ENCODE assay signal across 8 cellular contexts in the genomic region with DNA sequence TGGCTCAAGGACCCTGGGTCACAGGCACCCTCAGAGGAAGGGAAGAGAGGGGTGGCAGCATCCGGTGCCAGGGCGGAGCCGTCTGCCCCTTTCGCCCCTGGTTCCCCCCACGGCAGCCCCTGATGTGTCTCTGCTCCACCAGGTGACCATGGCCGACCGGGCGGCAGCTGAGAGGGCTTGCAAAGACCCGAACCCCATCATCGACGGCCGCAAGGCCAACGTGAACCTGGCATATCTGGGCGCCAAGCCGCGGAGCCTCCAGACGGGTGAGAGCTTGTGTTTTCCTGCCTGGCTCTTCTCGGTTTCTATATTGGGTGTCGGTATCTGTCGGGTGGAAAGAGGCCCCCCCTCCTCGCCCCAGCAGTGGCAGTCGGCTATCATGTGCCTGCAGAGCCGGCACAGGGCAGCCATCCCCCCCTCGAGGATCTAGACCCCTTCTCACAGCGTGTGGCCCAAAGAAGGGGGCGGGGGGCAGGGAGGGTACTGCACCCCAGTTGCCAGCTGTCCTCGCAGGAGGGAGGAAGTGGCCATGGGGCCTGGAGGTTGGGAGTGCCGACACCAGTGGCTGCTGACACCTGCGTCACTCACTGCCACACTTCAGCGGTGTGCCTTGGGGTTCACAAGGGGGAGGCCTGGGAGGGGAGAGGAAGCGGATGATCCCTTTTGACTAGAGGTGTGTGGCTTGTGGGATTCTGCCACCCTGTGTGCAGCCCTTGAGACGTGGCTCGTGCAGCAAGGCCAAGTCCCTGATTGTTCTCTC. TPM values are rescaled to one million over a fixed set of nuclear protein-coding genes. Genes with fewer than 3 reads are reported as not detected.
DNase-seq lines count a peak whose midpoint lies in the region; ATAC-seq lines count a peak whose summit lies in the region.

No MANE protein-coding gene starts in this region.

- no peaks in the 10 kb centered on the region for H3K27me3 ChIP-seq in CD4-positive, alpha-beta memory T cell (ENCODE audit: insufficient read depth, low read length)
- no peaks in the 10 kb centered on the region for H3K27me3 ChIP-seq in effector memory CD4-positive, alpha-beta T cell (replicated peaks; ENCODE audit: control insufficient read depth, insufficient read depth, low read length, poor library complexity, severe bottlenecking)
- no peaks in the 10 kb centered on the region for H3K27me3 ChIP-seq in subcutaneous abdominal adipose tissue (ENCODE audit: control insufficient read depth in 5 of 5, insufficient read depth in 4 of 5, low read length in 5 of 5)

- H3K4me3 Mint-ChIP-seq in CD4-positive, alpha-beta memory T cell, result peak overlapping the region; percentile 91 to 100 (median 97)
- H3K4me3 Mint-ChIP-seq in naive thymus-derived CD8-positive, alpha-beta T cell, result peak overlapping the region; percentile 88 to 99 (median 97)

- CTCF ChIA-PET in CD4-positive, alpha-beta memory T cell (lab: Charles Lee; ENCODE audit: partially characterized antibody), result interaction anchor here (0.6 to 8.1 kb wide), 6 partner anchors 9 to 999 kb away, joined by 3 to 92 read pairs (median 4); no protein-coding TSS in a partner anchor

- H3K4me1 Mint-ChIP-seq in CD4-positive, alpha-beta memory T cell, result peaks cover 40 to 80% (median 55%) of the 10 kb centered on the region in 4 donors
- peaks cover 31 to 70% (median 67%) of the 10 kb centered on the region in 4 donors for H3K4me1 Mint-ChIP-seq in naive thymus-derived CD8-positive, alpha-beta T cell

- peaks cover 44 to 60% of the 10 kb centered on the region in 2 donors for H3K36me3 Mint-ChIP-seq in CD4-positive, alpha-beta memory T cell
- peaks cover 0 to 44% (median 32%) of the 10 kb centered on the region in 3 donors for H3K36me3 Mint-ChIP-seq in naive thymus-derived CD8-positive, alpha-beta T cell

- peaks cover 65% of the 10 kb centered on the region for H3K4me1 ChIP-seq in CD4-positive, alpha-beta memory T cell (ENCODE audit: insufficient read depth, low read length)
- H3K4me1 ChIP-seq in effector memory CD4-positive, alpha-beta T cell (ENCODE audit: control insufficient read depth, insufficient read depth, low read length, poor library complexity, severe bottlenecking), result peaks cover 66% of the 10 kb centered on the region
- peaks cover 8 to 78% (median 53%) of the 10 kb centered on the region in 5 donors for H3K4me1 ChIP-seq in subcutaneous abdominal adipose tissue (ENCODE audit: control insufficient read depth in 5 of 5, insufficient read depth in 5 of 5, low read length in 5 of 5)

- no peaks in the 10 kb centered on the region for H3K9me3 ChIP-seq in CD4-positive, alpha-beta memory T cell (ENCODE audit: control insufficient read depth in 1 of 2, low read length in 2 of 2)
- no peaks in the 10 kb centered on the region for H3K9me3 ChIP-seq in effector memory CD4-positive, alpha-beta T cell (ENCODE audit: control insufficient read depth, low read length)
- no peaks in the 10 kb centered on the region for H3K9me3 ChIP-seq in subcutaneous abdominal adipose tissue (ENCODE audit: control insufficient read depth in 5 of 5, low read length in 5 of 5)

- intact Hi-C loops in CD4-positive, alpha-beta memory T cell (cut with micrococcal nuclease), result loop anchor here (2.0 to 10.0 kb wide), 8 partner anchors 42 to 1775 kb away; partner anchors contain the start of genes ATP5F1E, CASS4, PMEPA1 and RAE1

- peaks cover 40% of the 10 kb centered on the region for H3K36me3 ChIP-seq in CD4-positive, alpha-beta memory T cell (ENCODE audit: insufficient read depth, low read length)
- H3K36me3 ChIP-seq in effector memory CD4-positive, alpha-beta T cell (ENCODE audit: control insufficient read depth, insufficient read depth, low read length), result peaks cover 39% of the 10 kb centered on the region
- peaks cover 0 to 31% (median 14%) of the 10 kb centered on the region in 5 donors for H3K36me3 ChIP-seq in subcutaneous abdominal adipose tissue (ENCODE audit: control insufficient read depth in 5 of 5, insufficient read depth in 5 of 5, low read length in 5 of 5)

- ATAC-seq in naive thymus-derived CD8-positive, alpha-beta T cell, result peak; percentile 55 to 76
- ATAC-seq in HG02981 (IDR thresholded peaks at IDR 0.05; ENCODE audit: unreplicated experiment), result no peak

- peaks cover 0 to 4% (median 0%) of the 10 kb centered on the region in 8 donors for H3K9me3 Mint-ChIP-seq in CD4-positive, alpha-beta memory T cell
- peaks cover 0 to under 1% (median 0%) of the 10 kb centered on the region in 9 donors for H3K9me3 Mint-ChIP-seq in naive thymus-derived CD8-positive, alpha-beta T cell

- peak; percentile 91 to 97 (median 94) for DNase-seq in CD4-positive, alpha-beta memory T cell
- DNase-seq in HT-29 (ENCODE audit: low spot score), result peak; percentile 38
- peak; percentile 47 to 55 for DNase-seq in activated CD4-positive, alpha-beta T cell treated with anti-CD3 and anti-CD28 coated beads, Interleukin-2, amount 50 U/mL, for 4 hours
- DNase-seq in effector memory CD4-positive, alpha-beta T cell, result peak; percentile 82 to 90 (median 87)
- peak; percentile 65 to 96 (median 92) for DNase-seq in naive thymus-derived CD8-positive, alpha-beta T cell
- no peak for DNase-seq in SK-N-DZ (ENCODE audit: low spot score)

- peak overlapping the region; percentile 77 to 99 for H3K4me3 ChIP-seq in CD4-positive, alpha-beta memory T cell (ENCODE audit: low read length in 2 of 2)
- peak overlapping the region; percentile 85 for H3K4me3 ChIP-seq in effector memory CD4-positive, alpha-beta T cell (ENCODE audit: insufficient read depth, low read depth, low read length, poor library complexity, severe bottlenecking)
- H3K4me3 ChIP-seq in subcutaneous abdominal adipose tissue (ENCODE audit: low read depth in 1 of 5, low read length in 5 of 5), result peak overlapping the region; percentile 48 to 79 (median 61)

- H3K27me3 Mint-ChIP-seq in CD4-positive, alpha-beta memory T cell, result peaks cover 0 to under 1% of the 10 kb centered on the region in 2 donors
- H3K27me3 Mint-ChIP-seq in naive thymus-derived CD8-positive, alpha-beta T cell, result no peaks in the 10 kb centered on the region

- H3K9ac ChIP-seq in subcutaneous abdominal adipose tissue (ENCODE audit: low read length in 5 of 5), result peak overlapping the region in 4 of 5 donors; percentile 26 to 74 (median 51)

- peak overlapping the region; percentile 84 for H3K27ac ChIP-seq in CD4-positive, alpha-beta memory T cell (ENCODE audit: low read depth, low read length)
- peak overlapping the region; percentile 94 for H3K27ac ChIP-seq in effector memory CD4-positive, alpha-beta T cell (ENCODE audit: insufficient read depth, low read length, poor library complexity, severe bottlenecking)
- H3K27ac ChIP-seq in subcutaneous abdominal adipose tissue (ENCODE audit: low read depth, low read length), result no peak overlapping the region

- peak overlapping the region; percentile 97 to 100 (median 99) for H3K27ac Mint-ChIP-seq in CD4-positive, alpha-beta memory T cell
- peak overlapping the region; percentile 92 to 100 (median 98) for H3K27ac Mint-ChIP-seq in naive thymus-derived CD8-positive, alpha-beta T cell

- POLR2A ChIA-PET in CD4-positive, alpha-beta memory T cell (lab: Charles Lee; ENCODE audit: partially characterized antibody), result interaction anchor here (0.6 to 9.6 kb wide), 26 partner anchors 7 to 1730 kb away, joined by 3 to 150 read pairs (median 4); partner anchors contain the start of genes ATP5F1E, AURKA, FAM210B and RTF2
- POLR2A ChIA-PET in naive thymus-derived CD8-positive, alpha-beta T cell (lab: Charles Lee), result interaction anchor here (0.6 to 10.0 kb wide), 20 partner anchors 10 to 1034 kb away, joined by 3 to 218 read pairs (median 5); partner anchors contain the start of genes FAM210B, VAPB and ZBP1

RNA-seq across cellular contexts. Expression of gene RBM38, which starts 1.5 kb away (rescaled TPM):
- 10 to 100 TPM; 76.0 to 79.6 TPM for total RNA-seq in CD4-positive, alpha-beta memory T cell
- 10 to 100 TPM; 33.1 to 97.8 TPM for polyA plus RNA-seq in CD4-positive, alpha-beta memory T cell
- 98.7 and 102 TPM in 2 replicates for total RNA-seq in HT-29 (2014; rRNA removed; shearing (Covaris generic))
- total RNA-seq in naive thymus-derived CD8-positive, alpha-beta T cell, result 100 to 1,000 TPM; 117 to 121 TPM
- 100 to 1,000 TPM in 1 of 3 donors, 10 to 100 TPM in 2; 48.9 to 153 (median 69.0) TPM for polyA plus RNA-seq in naive thymus-derived CD8-positive, alpha-beta T cell
- 73.7 and 78.2 TPM in 2 replicates for polyA plus RNA-seq in SK-N-DZ (2014; cell fraction: cytosol; rRNA removed)
- polyA plus RNA-seq in SK-N-DZ (2014; cell fraction: nucleus; rRNA removed), result 38.1 and 43.3 TPM in 2 replicates

RNA-seq across cellular contexts. Expression of gene RAE1, which starts 41.6 kb away (rescaled TPM):
- total RNA-seq in CD4-positive, alpha-beta memory T cell, result 10 to 100 TPM; 30.9 to 33.8 TPM
- 10 to 100 TPM; 31.7 to 43.9 TPM for polyA plus RNA-seq in CD4-positive, alpha-beta memory T cell
- 57.7 and 67.9 TPM in 2 replicates for total RNA-seq in HT-29 (2014; rRNA removed; shearing (Covaris generic))
- 10 to 100 TPM; 30.9 to 34.0 TPM for total RNA-seq in naive thymus-derived CD8-positive, alpha-beta T cell
- polyA plus RNA-seq in naive thymus-derived CD8-positive, alpha-beta T cell, result 10 to 100 TPM; 35.5 to 54.4 (median 37.0) TPM
- 122 and 147 TPM in 2 replicates for polyA plus RNA-seq in SK-N-DZ (2014; cell fraction: cytosol; rRNA removed)
- 79.9 and 108 TPM in 2 replicates for polyA plus RNA-seq in SK-N-DZ (2014; cell fraction: nucleus; rRNA removed)
